ENCODE assay signal across 8 cellular contexts in the genomic region with DNA sequence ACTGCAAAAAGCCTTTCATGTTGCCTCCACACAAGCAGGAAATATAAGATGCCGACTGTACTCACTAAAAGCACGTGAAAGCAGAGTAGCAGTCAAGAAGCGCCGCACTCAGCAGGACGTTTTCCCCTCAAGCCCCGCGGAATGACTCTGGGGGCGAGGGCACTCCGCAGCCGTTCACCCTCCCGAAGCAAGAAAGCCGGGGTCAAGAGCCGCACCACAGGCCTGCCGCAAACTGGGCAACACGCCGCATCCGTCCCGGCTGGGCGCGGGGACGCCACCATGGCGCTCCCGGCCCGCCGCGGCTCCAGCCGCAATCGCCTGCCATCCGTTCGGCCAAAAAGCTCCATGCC. TPM values are rescaled to one million over a fixed set of nuclear protein-coding genes. Genes with fewer than 3 reads are reported as not detected.
DNase-seq lines count a peak whose midpoint lies in the region; ATAC-seq and TF ChIP-seq lines count a peak whose summit lies in the region.

No MANE protein-coding gene starts in this region.

- H3K4me2 ChIP-seq in mammary epithelial cell (ENCODE audit: insufficient read depth, low read depth, low read length) = peak overlapping the region; percentile 82

- H3K27ac ChIP-seq in mammary epithelial cell (ENCODE audit: insufficient read depth, low read depth, low read length) (peak overlapping the region; percentile 77), subcutaneous abdominal adipose tissue (ENCODE audit: low read depth, low read length) (peak overlapping the region; percentile 81)

- H4K20me1 ChIP-seq in mammary epithelial cell (ENCODE audit: insufficient read depth, low read length) = peaks cover 6% of the 10 kb centered on the region

- ATAC-seq in HG02678 (IDR thresholded peaks at IDR 0.05; ENCODE audit: unreplicated experiment) = peak; percentile 33
- ATAC-seq in left lobe of liver = peak; percentile 65

- CTCF ChIA-PET in mammary epithelial cell (lab: Charles Lee; ENCODE audit: low non-redundant PET) = interaction anchor here (1.0 kb wide), 1 partner anchor 85 kb away, joined by 5 read pairs; no protein-coding TSS in a partner anchor

- H3K4me1 ChIP-seq in NT2/D1 (ENCODE audit: insufficient read depth, insufficient read length) (no peaks in the 10 kb centered on the region), mammary epithelial cell (ENCODE audit: insufficient read depth, low read length) (peaks cover 15% of the 10 kb centered on the region), subcutaneous abdominal adipose tissue (ENCODE audit: control insufficient read depth in 5 of 5, insufficient read depth in 5 of 5, low read length in 5 of 5) (peaks cover 0 to 37% (median 34%) of the 10 kb centered on the region in 5 donors)

- no peak for TF ChIP-seq CTCF in mammary epithelial cell (conservative IDR thresholded peaks at IDR 0.05 in 1 of 2, IDR thresholded peaks at IDR 0.05 in 1 of 2; ENCODE audit: extremely low read depth in 1 of 2, insufficient read depth in 1 of 2, low read depth in 1 of 2, low read length in 2 of 2)

- H2AFZ ChIP-seq in mammary epithelial cell (ENCODE audit: low read depth, low read length) = peak overlapping the region; percentile 55

- BruUV-seq in mammary epithelial cell (replicated peaks; lab: Mats Ljungman, UMichigan) = TSS peak; percentile 43

- under 1% methylated on average over 27 of the region's 30 CpGs for WGBS in mammary epithelial cell (ENCODE audit: low coverage, missing lambda C conversion rate)

- H3K27me3 ChIP-seq in NT2/D1 (ENCODE audit: insufficient read depth, insufficient read length) (no peaks in the 10 kb centered on the region), mammary epithelial cell (ENCODE audit: insufficient read depth, low read length) (no peaks in the 10 kb centered on the region), subcutaneous abdominal adipose tissue (ENCODE audit: control insufficient read depth in 5 of 5, insufficient read depth in 4 of 5, low read length in 5 of 5) (no peaks in the 10 kb centered on the region)

- DNase-seq in activated CD4-positive, alpha-beta T cell treated with anti-CD3 and anti-CD28 coated beads for 48 hours = peak; percentile 49
- no peak for DNase-seq in activated CD4-positive, alpha-beta T cell treated with anti-CD3 and anti-CD28 coated beads, Interleukin-2, amount 50 U/mL, for 1 hour
- DNase-seq in NT2/D1 (ENCODE audit: low read depth, low spot score) = no peak
- DNase-seq in mammary epithelial cell = no peak
- DNase-seq in left lobe of liver (ENCODE audit: low spot score) = no peak
- no peak for DNase-seq in GM19240 (ENCODE audit: insufficient read length, low spot score)

- dilution Hi-C loops in mammary epithelial cell (cut with HindIII; ENCODE audit: low sequenced_read_pairs) = loop anchor here (5.0 to 10.0 kb wide), 2 partner anchors 55 to 147 kb away; a partner anchor contains a TSS

- H3K9ac ChIP-seq in NT2/D1 (ENCODE audit: insufficient read length, low read depth) = peak overlapping the region; percentile 99
- peak overlapping the region; percentile 97 for H3K9ac ChIP-seq in mammary epithelial cell (ENCODE audit: insufficient read depth, low read length)
- peak overlapping the region; percentile 84 to 98 (median 90) for H3K9ac ChIP-seq in subcutaneous abdominal adipose tissue (ENCODE audit: low read length in 5 of 5)

- intact Hi-C loops in mammary epithelial cell (cut with micrococcal nuclease) = loop anchor here (1.0 to 10.0 kb wide), 5 partner anchors 11 to 327 kb away; a partner anchor contains a TSS

- H3K4me3 ChIP-seq in NT2/D1 (ENCODE audit: insufficient read length, low read depth) (peak overlapping the region; percentile 98), mammary epithelial cell (replicated peaks in 1 of 3; ENCODE audit: insufficient read depth in 1 of 3, low read depth in 2 of 3, low read length in 3 of 3) (peak overlapping the region; percentile 59 to 72 (median 60)), subcutaneous abdominal adipose tissue (ENCODE audit: low read depth in 1 of 5, low read length in 5 of 5) (peak overlapping the region; percentile 78 to 99 (median 97))

- in situ Hi-C loops in mammary epithelial cell (cut with MboI; ENCODE audit: low sequenced_read_pairs in 2 of 2) = loop anchor here (10.0 kb wide), 2 partner anchors 55 to 75 kb away; no protein-coding TSS in a partner anchor

- H3K9me3 ChIP-seq in NT2/D1 (ENCODE audit: insufficient read depth, low read length) (no peaks in the 10 kb centered on the region), mammary epithelial cell (replicated peaks; ENCODE audit: insufficient read depth, low read length) (no peaks in the 10 kb centered on the region), subcutaneous abdominal adipose tissue (ENCODE audit: control insufficient read depth in 5 of 5, low read length in 5 of 5) (no peaks in the 10 kb centered on the region)

- peaks cover 39% of the 10 kb centered on the region for H3K79me2 ChIP-seq in mammary epithelial cell (ENCODE audit: insufficient read depth, low read length)

- H3K36me3 ChIP-seq in NT2/D1 (ENCODE audit: insufficient read depth, insufficient read length, low read length) (peaks cover 53% of the 10 kb centered on the region), mammary epithelial cell (ENCODE audit: insufficient read depth, low read length) (peaks cover 43% of the 10 kb centered on the region), subcutaneous abdominal adipose tissue (ENCODE audit: control insufficient read depth in 5 of 5, insufficient read depth in 5 of 5, low read length in 5 of 5) (peaks cover 29 to 45% (median 36%) of the 10 kb centered on the region in 5 donors)

RNA-seq across cellular contexts. Expression of a gene that starts 0.4 kb away (rescaled TPM):
- total RNA-seq in mammary epithelial cell = 1,000 to 10,000 TPM in 1 of 2 donors, 100 to 1,000 TPM in 1; 785 to 2,038 TPM
- 1,908 TPM for polyA plus RNA-seq in mammary epithelial cell
- 932 TPM for polyA minus RNA-seq in mammary epithelial cell
- 528 TPM for total RNA-seq in left lobe of liver

RNA-seq across cellular contexts. Expression of a gene that starts 29.1 kb away (rescaled TPM):
- total RNA-seq in mammary epithelial cell (10 to 100 TPM in 1 of 2 donors, 1 to 10 TPM in 1; 9.1 to 38.3 TPM), left lobe of liver (2.3 TPM)
- 11.8 TPM for polyA plus RNA-seq in mammary epithelial cell
- 34.2 TPM for polyA minus RNA-seq in mammary epithelial cell
